ENCODE assay signal across 21 cellular contexts in genomic region chr19:2723345-2723715, GRCh38. TPM values are rescaled to one million over a fixed set of nuclear protein-coding genes. Genes with fewer than 3 reads are reported as not detected.
DNase-seq lines count a peak whose midpoint lies in the region; ATAC-seq, FAIRE-seq and TF ChIP-seq lines count a peak whose summit lies in the region.
"Had no signal": no experiment of that assay in that cellular context is flagged by ENCODE, and none has a peak within 500 bp of the region (broad histone marks: within the 10 kb centered on the region; RNA-seq: fewer than 3 reads in every experiment).

No MANE protein-coding gene starts in this region.

- H3K4me1 ChIP-seq in heart right ventricle (peaks cover 8 to 28% (median 19%) of the 10 kb centered on the region in 9 donors), uterus (peaks cover 0 to 32% of the 10 kb centered on the region in 2 donors), kidney (ENCODE audit: control insufficient read depth in 1 of 2, insufficient read depth in 1 of 2, low read depth in 1 of 2, low read length in 2 of 2) (peaks cover 0 to 14% of the 10 kb centered on the region in 2 donors)

- TF ChIP-seq CTCF in heart right ventricle (IDR thresholded peaks at IDR 0.05) (no peak), chondrocyte (IDR thresholded peaks at IDR 0.05) (no peak), nephron (IDR thresholded peaks at IDR 0.05; ENCODE audit: unreplicated experiment in 3 of 3) (no peak), uterus (IDR thresholded peaks at IDR 0.05) (no peak), kidney (IDR thresholded peaks at IDR 0.05; ENCODE audit: borderline replicate concordance, extremely low read depth, insufficient read depth) (no peak)

- H3K27me3 Mint-ChIP-seq in chondrocyte (ENCODE audit: low read depth) (peaks cover 3% of the 10 kb centered on the region), nephron (ENCODE audit: low read depth) (peaks cover 53% of the 10 kb centered on the region)

- H3K27me3 ChIP-seq in heart right ventricle (peaks cover 3 to 76% (median 65%) of the 10 kb centered on the region in 7 donors), uterus (peaks cover 0 to 8% of the 10 kb centered on the region in 2 donors)
- H3K27me3 ChIP-seq: pancreas had no signal

- no peak overlapping the region for H3K4me3 Mint-ChIP-seq in chondrocyte (ENCODE audit: unreplicated experiment)
- H3K4me3 Mint-ChIP-seq in nephron = peak overlapping the region in 2 of 3 experiments; percentile 10 to 34
- H3K4me3 Mint-ChIP-seq: activated T-helper 1 cell treated with anti-CD3 and anti-CD28 coated beads, Interleukin-12 subunit alpha, Interleukin-12 subunit beta, Interleukin-2, Interleukin-4 antibody, amounts not matched to agents 30 ng/mL and 10 ng/mL and 1 ng/mL, durations not matched to agents 14 hours and 24 hours and 36 hours; CD4-positive, alpha-beta T cell; WTC11 had no signal

- no peak overlapping the region for H3K4me3 ChIP-seq in heart right ventricle
- no peak overlapping the region for H3K4me3 ChIP-seq in uterus
- H3K4me3 ChIP-seq in kidney (ENCODE audit: low read length in 2 of 2) = no peak overlapping the region
- H3K4me3 ChIP-seq: pancreas, upper lobe of right lung had no signal

- no peaks in the 10 kb centered on the region for H3K36me3 Mint-ChIP-seq in chondrocyte (ENCODE audit: low read depth)
- H3K36me3 Mint-ChIP-seq in nephron (ENCODE audit: low read depth) = no peaks in the 10 kb centered on the region
- H3K36me3 Mint-ChIP-seq: WTC11 had no signal

- H3K9ac ChIP-seq in kidney (ENCODE audit: low read length in 2 of 2) = no peak overlapping the region

- WGBS in heart right ventricle, 2 donors = 58 to 61% methylated on average over 13 of the region's 13 CpGs

- H3K9me3 Mint-ChIP-seq in chondrocyte (ENCODE audit: low read depth) (no peaks in the 10 kb centered on the region), nephron (no peaks in the 10 kb centered on the region)
- H3K9me3 Mint-ChIP-seq: activated T-helper 1 cell treated with anti-CD3 and anti-CD28 coated beads, Interleukin-12 subunit alpha, Interleukin-12 subunit beta, Interleukin-2, Interleukin-4 antibody, amounts not matched to agents 30 ng/mL and 10 ng/mL and 1 ng/mL, durations not matched to agents 14 hours and 24 hours and 36 hours; CD4-positive, alpha-beta T cell; WTC11 had no signal

- ATAC-seq in heart right ventricle = no peak
- no peak for ATAC-seq in left ventricle myocardium superior
- no peak for ATAC-seq in GM18498 (IDR thresholded peaks at IDR 0.05; ENCODE audit: unreplicated experiment)
- ATAC-seq: WTC11 had no signal

- no peaks in the 10 kb centered on the region for H3K9me3 ChIP-seq in heart right ventricle
- no peaks in the 10 kb centered on the region for H3K9me3 ChIP-seq in uterus
- H3K9me3 ChIP-seq in kidney (ENCODE audit: control insufficient read depth in 1 of 2, low read length in 2 of 2) = no peaks in the 10 kb centered on the region
- H3K9me3 ChIP-seq: pancreas, upper lobe of right lung had no signal

- peaks cover 31% of the 10 kb centered on the region for H3K4me1 Mint-ChIP-seq in chondrocyte (ENCODE audit: low read depth)
- peaks cover 9% of the 10 kb centered on the region for H3K4me1 Mint-ChIP-seq in nephron

- DNase-seq in heart right ventricle = no peak
- no peak for DNase-seq in left ventricle myocardium superior
- no peak for DNase-seq in chondrocyte (ENCODE audit: low spot score)
- no peak for DNase-seq in uterus
- no peak for DNase-seq in T-helper 1 cell
- DNase-seq in kidney = no peak
- DNase-seq: CD4-positive, alpha-beta T cell; central memory CD4-positive, alpha-beta T cell; DND-41; MM.1S; NCI-H1694 treated with DMSO at 0.1 percent for 48 hours; NCI-H446; SHP77 treated with DMSO at 0.1 percent for 48 hours had no signal

- H3K36me3 ChIP-seq in heart right ventricle = no peaks in the 10 kb centered on the region
- H3K36me3 ChIP-seq in uterus = no peaks in the 10 kb centered on the region
- H3K36me3 ChIP-seq in kidney (ENCODE audit: control insufficient read depth in 1 of 2, insufficient read depth in 2 of 2, low read length in 2 of 2) = no peaks in the 10 kb centered on the region
- H3K36me3 ChIP-seq: pancreas, upper lobe of right lung had no signal

- H3K27ac ChIP-seq in heart right ventricle = peak overlapping the region; percentile 69 to 94 (median 84)
- H3K27ac ChIP-seq in uterus = peak overlapping the region; percentile 81 to 88
- peak overlapping the region in 1 of 2 donors; percentile 51 for H3K27ac ChIP-seq in kidney (ENCODE audit: low read depth in 2 of 2, low read length in 2 of 2)
- H3K27ac ChIP-seq: pancreas, upper lobe of right lung had no signal

- intact Hi-C loops in heart right ventricle (cut with DNase I) (loop anchor here in 1 of 10 donors (5.0 kb wide), 1 partner anchor 61 kb away; no protein-coding TSS in a partner anchor), left ventricle myocardium superior (cut with micrococcal nuclease) (no loop called here), uterus (cut with DNase I; ENCODE audit: low total_unique reads) (no loop called here), kidney (cut with DNase I) (no loop called here)

- TF ChIP-seq POLR2A in uterus (IDR thresholded peaks at IDR 0.05) = no peak

- FAIRE-seq in kidney (lab: Jason Lieb, UNC) = no peak
- FAIRE-seq: GM19239, pancreas had no signal

- H3K27ac Mint-ChIP-seq in chondrocyte (ENCODE audit: unreplicated experiment) (peak overlapping the region; percentile 49), nephron (no peak overlapping the region)
- H3K27ac Mint-ChIP-seq: activated T-helper 1 cell treated with anti-CD3 and anti-CD28 coated beads, Interleukin-12 subunit alpha, Interleukin-12 subunit beta, Interleukin-2, Interleukin-4 antibody, amounts not matched to agents 30 ng/mL and 10 ng/mL and 1 ng/mL, durations not matched to agents 14 hours and 24 hours and 36 hours; CD4-positive, alpha-beta T cell; WTC11 had no signal

RNA-seq across cellular contexts. Expression of gene DIRAS1, which starts 2.2 kb away (rescaled TPM):
- total RNA-seq in heart right ventricle (100 to 1,000 TPM; 104 to 381 (median 184) TPM), left ventricle myocardium superior (241 TPM), chondrocyte (14.1 to 20.9 TPM (median 20.2 TPM) in 3 replicates), uterus (10 to 100 TPM in 1 of 4 donors, 1 to 10 TPM in 3; 1.0 to 34.1 (median 4.9) TPM), kidney (2.3 TPM)
- polyA plus RNA-seq in heart right ventricle (100 to 1,000 TPM in 1 of 2 donors, 10 to 100 TPM in 1; 63.7 to 107 TPM), kidney (ENCODE audit: insufficient read depth, low read depth, low replicate concordance) (7.6 TPM)
- total RNA-seq: activated T-helper 1 cell treated with anti-CD3 and anti-CD28 coated beads, Interleukin-12 subunit alpha, Interleukin-12 subunit beta, Interleukin-2, Interleukin-4 antibody, amounts not matched to agents 30 ng/mL and 10 ng/mL and 1 ng/mL, durations not matched to agents 14 hours and 24 hours and 36 hours; CD4-positive, alpha-beta T cell had no signal

RNA-seq across cellular contexts. Expression of gene SLC39A3, which starts 16.5 kb away (rescaled TPM):
- total RNA-seq in heart right ventricle = 10 to 100 TPM; 16.5 to 27.7 (median 21.6) TPM
- 10 to 100 TPM; 26.1 to 66.8 TPM for polyA plus RNA-seq in heart right ventricle
- total RNA-seq in left ventricle myocardium superior = 26.6 TPM
- 28.2 to 34.0 TPM (median 32.7 TPM) in 3 replicates for total RNA-seq in chondrocyte
- 100 to 1,000 TPM in 1 of 4 donors, 10 to 100 TPM in 2, 1 to 10 TPM in 1; 4.7 to 138 (median 28.2) TPM for total RNA-seq in uterus
- 31.1 TPM for total RNA-seq in kidney
- 38.0 TPM for polyA plus RNA-seq in kidney (ENCODE audit: insufficient read depth, low read depth, low replicate concordance)

RNA-seq across cellular contexts. Expression of gene GNG7, which starts 20.8 kb away (rescaled TPM):
- total RNA-seq in heart right ventricle (10 to 100 TPM; 27.9 to 56.9 (median 39.7) TPM), left ventricle myocardium superior (39.3 TPM), chondrocyte (1.9 to 3.6 TPM (median 2.5 TPM) in 3 replicates), uterus (10 to 100 TPM in 1 of 4 donors, 1 to 10 TPM in 2, under 1 TPM in 1; 0.88 to 11.1 (median 3.2) TPM), kidney (9.9 TPM)
- polyA plus RNA-seq in heart right ventricle (10 to 100 TPM in 1 of 2 donors, 1 to 10 TPM in 1; 8.4 to 14.9 TPM), kidney (ENCODE audit: insufficient read depth, low read depth, low replicate concordance) (13.4 TPM)
- total RNA-seq: fibroblast of villous mesenchyme had no signal

RNA-seq across cellular contexts. Expression of gene SGTA, which starts 59.7 kb away (rescaled TPM):
- total RNA-seq in heart right ventricle = 10 to 100 TPM; 52.6 to 84.9 (median 64.6) TPM
- 100 to 1,000 TPM in 1 of 2 donors, 10 to 100 TPM in 1; 90.2 to 102 TPM for polyA plus RNA-seq in heart right ventricle
- 68.7 TPM for total RNA-seq in left ventricle myocardium superior
- 36.6 to 42.2 TPM (median 37.7 TPM) in 3 replicates for total RNA-seq in chondrocyte
- total RNA-seq in uterus = 10 to 100 TPM in 3 of 4 donors, 1 to 10 TPM in 1; 9.5 to 50.7 (median 23.6) TPM
- total RNA-seq in kidney = 50.4 TPM
- 66.2 TPM for polyA plus RNA-seq in kidney (ENCODE audit: insufficient read depth, low read depth, low replicate concordance)
